In genomic region chr19:6743714-6744380, GRCh38 we compare ENCODE assay signal across 9 cellular contexts. TPM values are rescaled to one million over a fixed set of nuclear protein-coding genes. Genes with fewer than 3 reads are reported as not detected.
DNase-seq lines count a peak whose midpoint lies in the region; ATAC-seq and TF ChIP-seq lines count a peak whose summit lies in the region.
"Had no signal": no experiment of that assay in that cellular context is flagged by ENCODE, and none has a peak within 500 bp of the region (broad histone marks: within the 10 kb centered on the region; RNA-seq: fewer than 3 reads in every experiment).

No MANE protein-coding gene starts in this region.

- H3K36me3 ChIP-seq in Caco-2 (ENCODE audit: control insufficient read depth, insufficient read depth, low read length) (peaks cover 10% of the 10 kb centered on the region), PC-3 (ENCODE audit: low read depth, low read length) (peaks cover 37% of the 10 kb centered on the region), esophagus squamous epithelium (peaks cover 18 to 74% (median 44%) of the 10 kb centered on the region in 3 donors)

- POLR2A ChIA-PET in Caco-2 (lab: Charles Lee) (no interaction called here), PC-3 (lab: Charles Lee; ENCODE audit: unreplicated experiment) (interaction anchor here (0.5 kb wide), 2 partner anchors 391 to 662 kb away, joined by 3 to 4 read pairs; no protein-coding TSS in a partner anchor)

- no peak for DNase-seq in Caco-2
- peak; percentile 47 for DNase-seq in PC-3
- no peak for DNase-seq in esophagus squamous epithelium (lab: John Stamatoyannopoulos, UW)
- DNase-seq in progenitor cell of endocrine pancreas (ENCODE audit: low spot score, unreplicated experiment) = no peak
- no peak for DNase-seq in NCI-H146 treated with DMSO at 0.1 percent for 48 hours (lab: John Stamatoyannopoulos, UW; ENCODE audit: unreplicated experiment)
- DNase-seq: NCI-H146 had no signal

- ATAC-seq in PC-3 = peak; percentile 6
- ATAC-seq in GM19455 (IDR thresholded peaks at IDR 0.05; ENCODE audit: unreplicated experiment) = no peak
- no peak for ATAC-seq in HG03175 (IDR thresholded peaks at IDR 0.05; ENCODE audit: unreplicated experiment)
- no peak for ATAC-seq in HG03460 (IDR thresholded peaks at IDR 0.05; ENCODE audit: unreplicated experiment)

- no peaks in the 10 kb centered on the region for H3K27me3 Mint-ChIP-seq in Caco-2 (ENCODE audit: insufficient read depth, unreplicated experiment)
- H3K27me3 Mint-ChIP-seq in progenitor cell of endocrine pancreas = no peaks in the 10 kb centered on the region

- H3K9ac ChIP-seq in PC-3 (ENCODE audit: low read length) = peak overlapping the region; percentile 58

- no peaks in the 10 kb centered on the region for H3K9me2 ChIP-seq in PC-3 (replicated peaks; ENCODE audit: low read length)

- H3K27ac ChIP-seq in PC-3 (ENCODE audit: low read length) (peak overlapping the region; percentile 85), esophagus squamous epithelium (peak overlapping the region; percentile 77 to 98 (median 89))

- H2AFZ ChIP-seq in PC-3 (ENCODE audit: low read length) = no peak overlapping the region

- no peaks in the 10 kb centered on the region for H3K27me3 ChIP-seq in Caco-2 (replicated peaks; ENCODE audit: control insufficient read depth, insufficient read depth, low read length)
- no peaks in the 10 kb centered on the region for H3K27me3 ChIP-seq in PC-3 (ENCODE audit: low read length)
- H3K27me3 ChIP-seq in esophagus squamous epithelium = no peaks in the 10 kb centered on the region

- H3K9me3 Mint-ChIP-seq in Caco-2 (ENCODE audit: unreplicated experiment) (no peaks in the 10 kb centered on the region), progenitor cell of endocrine pancreas (ENCODE audit: low read depth) (no peaks in the 10 kb centered on the region)

- WGBS in esophagus squamous epithelium, 2 donors = 80 to 86% methylated on average over 15 of the region's 15 CpGs

- H3K27ac Mint-ChIP-seq in Caco-2 (ENCODE audit: unreplicated experiment) (peak overlapping the region; percentile 22), progenitor cell of endocrine pancreas (peak overlapping the region; percentile 89)

- no peak for TF ChIP-seq CTCF in Caco-2 (IDR thresholded peaks at IDR 0.05; ENCODE audit: insufficient read depth in 1 of 2, low read depth in 1 of 2, low read length in 1 of 2, severe bottlenecking in 1 of 2, unreplicated experiment in 1 of 2)
- TF ChIP-seq CTCF in PC-3 (conservative IDR thresholded peaks at IDR 0.05; ENCODE audit: low read depth, low read length) = no peak
- TF ChIP-seq CTCF in esophagus squamous epithelium (IDR thresholded peaks at IDR 0.05) = no peak
- TF ChIP-seq CTCF in progenitor cell of endocrine pancreas (IDR thresholded peaks at IDR 0.05; ENCODE audit: unreplicated experiment) = no peak

- no peak for TF ChIP-seq POLR2A in esophagus squamous epithelium (IDR thresholded peaks at IDR 0.05)

- H3K36me3 Mint-ChIP-seq in Caco-2 (ENCODE audit: insufficient read depth, unreplicated experiment) (peaks cover 83% of the 10 kb centered on the region), progenitor cell of endocrine pancreas (ENCODE audit: insufficient read depth) (peaks cover 31% of the 10 kb centered on the region)

- H3K9me3 ChIP-seq in Caco-2 = no peaks in the 10 kb centered on the region
- no peaks in the 10 kb centered on the region for H3K9me3 ChIP-seq in PC-3 (ENCODE audit: low read length)
- no peaks in the 10 kb centered on the region for H3K9me3 ChIP-seq in esophagus squamous epithelium

- H3K4me1 ChIP-seq in Caco-2 = peaks cover 11% of the 10 kb centered on the region
- peaks cover 41% of the 10 kb centered on the region for H3K4me1 ChIP-seq in PC-3 (ENCODE audit: insufficient read depth, low read length)
- H3K4me1 ChIP-seq in esophagus squamous epithelium = peaks cover 30 to 62% (median 46%) of the 10 kb centered on the region in 3 donors

- peak overlapping the region; percentile 79 for H3K4me2 ChIP-seq in PC-3 (ENCODE audit: low read length)

- H4K20me1 ChIP-seq in PC-3 (ENCODE audit: low read length) = no peaks in the 10 kb centered on the region

- H3K4me1 Mint-ChIP-seq in Caco-2 (ENCODE audit: low read depth, unreplicated experiment) (peaks cover 11% of the 10 kb centered on the region), progenitor cell of endocrine pancreas (ENCODE audit: low read depth) (peaks cover 8% of the 10 kb centered on the region)

- CTCF ChIA-PET in Caco-2 (lab: Charles Lee) (interaction anchor here (0.5 kb wide), 1 partner anchor 1861 kb away, joined by 6 read pairs; no protein-coding TSS in a partner anchor), PC-3 (lab: Charles Lee) (interaction anchor here (0.7 kb wide), 1 partner anchor 119 kb away, joined by 3 read pairs; no protein-coding TSS in a partner anchor)

- peaks cover 47% of the 10 kb centered on the region for H3K79me2 ChIP-seq in PC-3 (ENCODE audit: low read length)

- BruUV-seq in Caco-2 (replicated peaks; lab: Mats Ljungman, UMichigan) (no TSS peak), PC-3 (replicated peaks; lab: Mats Ljungman, UMichigan) (no TSS peak)

- H3K4me3 Mint-ChIP-seq in Caco-2 (ENCODE audit: unreplicated experiment) = no peak overlapping the region
- H3K4me3 Mint-ChIP-seq in progenitor cell of endocrine pancreas (ENCODE audit: low read depth) = no peak overlapping the region

- no peaks in the 10 kb centered on the region for H3F3A ChIP-seq in PC-3 (ENCODE audit: low read length, unreplicated experiment)

- no peak overlapping the region for H3K4me3 ChIP-seq in Caco-2 (ENCODE audit: low read depth, low read length)
- H3K4me3 ChIP-seq in PC-3 (ENCODE audit: low read length) = peak overlapping the region; percentile 46
- H3K4me3 ChIP-seq in esophagus squamous epithelium = peak overlapping the region; percentile 11 to 92 (median 30)

- intact Hi-C loops in Caco-2 (cut with micrococcal nuclease; ENCODE audit: unreplicated experiment) = no loop called here
- intact Hi-C loops in PC-3 (cut with micrococcal nuclease) = no loop called here
- intact Hi-C loops in esophagus squamous epithelium (cut with DNase I) = no loop called here

RNA-seq across cellular contexts. Expression of gene TRIP10, which starts 4.4 kb away (rescaled TPM):
- total RNA-seq in Caco-2 (2022) (106 and 107 TPM in 2 replicates), PC-3 (2014; rRNA removed) (96.6 and 106 TPM in 2 replicates), esophagus squamous epithelium (100 to 1,000 TPM in 3 of 4 donors, 10 to 100 TPM in 1; 67.6 to 160 (median 117) TPM), progenitor cell of endocrine pancreas (46.0 and 48.2 TPM in 2 replicates)

RNA-seq across cellular contexts. Expression of gene GPR108, which starts 6.5 kb away (rescaled TPM):
- total RNA-seq in Caco-2 (2022) = 48.9 and 53.6 TPM in 2 replicates
- 59.0 and 78.7 TPM in 2 replicates for total RNA-seq in PC-3 (2014; rRNA removed)
- total RNA-seq in esophagus squamous epithelium = 10 to 100 TPM; 45.7 to 72.8 (median 52.0) TPM
- 72.8 and 80.8 TPM in 2 replicates for total RNA-seq in progenitor cell of endocrine pancreas

RNA-seq across cellular contexts. Expression of gene SH2D3A, which starts 23.4 kb away (rescaled TPM):
- 20.5 and 24.5 TPM in 2 replicates for total RNA-seq in Caco-2 (2022)
- total RNA-seq in PC-3 (2014; rRNA removed) = 141 and 162 TPM in 2 replicates
- total RNA-seq in esophagus squamous epithelium = 10 to 100 TPM; 17.3 to 52.1 (median 40.6) TPM
- total RNA-seq in progenitor cell of endocrine pancreas = 19.8 and 20.0 TPM in 2 replicates

RNA-seq across cellular contexts. Expression of gene C3, which starts 23.4 kb away (rescaled TPM):
- total RNA-seq in Caco-2 (2022) = 19.3 and 21.7 TPM in 2 replicates
- 13.3 and 16.9 TPM in 2 replicates for total RNA-seq in PC-3 (2014; rRNA removed)
- total RNA-seq in esophagus squamous epithelium = 100 to 1,000 TPM in 2 of 4 donors, 10 to 100 TPM in 2; 12.0 to 501 (median 189) TPM
- 1.5 and 1.6 TPM in 2 replicates for total RNA-seq in progenitor cell of endocrine pancreas

RNA-seq across cellular contexts. Expression of gene VAV1, which starts 28.7 kb away (rescaled TPM):
- not detected in 2 replicates for total RNA-seq in Caco-2 (2022)
- total RNA-seq in PC-3 (2014; rRNA removed) = 3.0 and 3.2 TPM in 2 replicates
- total RNA-seq in esophagus squamous epithelium = 1 to 10 TPM in 3 of 4 donors, under 1 TPM in 1; 0.83 to 7.6 (median 3.6) TPM
- not detected in 2 replicates for total RNA-seq in progenitor cell of endocrine pancreas
